Comparison of ENCODE assay signal across 20 cellular contexts in genomic region chr10:106401161-106401560, GRCh38.
DNase-seq lines count a peak whose midpoint lies in the region; ATAC-seq and TF ChIP-seq lines count a peak whose summit lies in the region.
"Had no signal": no experiment of that assay in that cellular context is flagged by ENCODE, and none has a peak within 500 bp of the region (broad histone marks: within the 10 kb centered on the region; RNA-seq: fewer than 3 reads in every experiment).

No MANE protein-coding gene starts in this region.

- peaks cover 11% of the 10 kb centered on the region for H3K4me1 Mint-ChIP-seq in MCF 10A (ENCODE audit: insufficient read depth, unreplicated experiment)
- H3K4me1 Mint-ChIP-seq in WTC11 = peaks cover 4% of the 10 kb centered on the region
- H3K4me1 Mint-ChIP-seq in type B pancreatic cell (ENCODE audit: unreplicated experiment) = no peaks in the 10 kb centered on the region
- H3K4me1 Mint-ChIP-seq: memory B cell had no signal

- POLR2A ChIA-PET in MCF 10A (lab: Yijun Ruan, JAX) = interaction anchor here (0.5 kb wide), 1 partner anchor 186 kb away, joined by 4 read pairs; no protein-coding TSS in a partner anchor
- POLR2A ChIA-PET in WTC11 (lab: Charles Lee) = no interaction called here

- H3K4me3 Mint-ChIP-seq in MCF 10A (ENCODE audit: unreplicated experiment) (no peak overlapping the region), WTC11 (no peak overlapping the region), type B pancreatic cell (no peak overlapping the region)
- H3K4me3 Mint-ChIP-seq: effector memory CD8-positive, alpha-beta T cell; memory B cell had no signal

- DNase-seq in MCF 10A (ENCODE audit: unreplicated experiment) = peak; percentile 59
- DNase-seq in breast epithelium (ENCODE audit: low spot score in 2 of 2) = no peak
- no peak for DNase-seq in WTC11 (ENCODE audit: low spot score)
- peak; percentile 34 to 74 for DNase-seq in foreskin fibroblast
- no peak for DNase-seq in type B pancreatic cell (ENCODE audit: extremely low spot score, unreplicated experiment)
- no peak for DNase-seq in stimulated activated CD4-positive, alpha-beta T cell treated with anti-CD3 and anti-CD28 coated beads, Interleukin-2, amount 100 ng/mL, for 24 hours
- DNase-seq in testis = no peak
- DNase-seq in effector CD4-positive, alpha-beta T cell = no peak
- DNase-seq: activated CD8-positive, alpha-beta memory T cell treated with anti-CD3 and anti-CD28 coated beads, Interleukin-2, amount 50 U/mL, for 48 hours; effector memory CD8-positive, alpha-beta T cell; NCI-H146; NCI-H774; pancreas; stimulated activated CD8-positive, alpha-beta memory T cell treated with anti-CD3 and anti-CD28 coated beads, Interleukin-4, amount 100 ng/mL, for 48 hours; upper lobe of left lung had no signal

- no peaks in the 10 kb centered on the region for H3K27me3 ChIP-seq in breast epithelium
- H3K27me3 ChIP-seq in testis = no peaks in the 10 kb centered on the region
- H3K27me3 ChIP-seq: pancreas, SJSA1, upper lobe of left lung had no signal

- CTCF ChIA-PET in MCF 10A (lab: Yijun Ruan, JAX) (interaction anchor here (0.7 to 3.0 kb wide), 10 partner anchors 9 to 304 kb away, joined by 3 to 24 read pairs (median 3); no protein-coding TSS in a partner anchor), WTC11 (lab: Charles Lee) (interaction anchor here (1.5 kb wide), 1 partner anchor 170 kb away, joined by 7 read pairs; no protein-coding TSS in a partner anchor)

- H3K9me3 ChIP-seq in breast epithelium (no peaks in the 10 kb centered on the region), testis (no peaks in the 10 kb centered on the region)
- H3K9me3 ChIP-seq: A549, pancreas, SJSA1, upper lobe of left lung had no signal

- intact Hi-C loops in MCF 10A (cut with micrococcal nuclease) = loop anchor here (1.0 kb wide), 3 partner anchors 170 to 281 kb away; no protein-coding TSS in a partner anchor
- intact Hi-C loops in breast epithelium (cut with DNase I; ENCODE audit: low total_unique reads) = no loop called here
- intact Hi-C loops in testis (cut with DNase I; ENCODE audit: low total_unique reads) = no loop called here

- H3K9me3 Mint-ChIP-seq in MCF 10A (ENCODE audit: unreplicated experiment) (no peaks in the 10 kb centered on the region), WTC11 (no peaks in the 10 kb centered on the region), type B pancreatic cell (no peaks in the 10 kb centered on the region)

- H3K4me3 ChIP-seq in breast epithelium (no peak overlapping the region), foreskin fibroblast (ENCODE audit: low read depth in 1 of 2, low read length in 2 of 2) (no peak overlapping the region), testis (no peak overlapping the region)
- H3K4me3 ChIP-seq: A549, pancreas, SJSA1, upper lobe of left lung had no signal

- H3K36me3 Mint-ChIP-seq in MCF 10A (ENCODE audit: insufficient read depth, unreplicated experiment) (no peaks in the 10 kb centered on the region), WTC11 (no peaks in the 10 kb centered on the region), type B pancreatic cell (no peaks in the 10 kb centered on the region)
- H3K36me3 Mint-ChIP-seq: memory B cell had no signal

- H3K27me3 Mint-ChIP-seq in MCF 10A (ENCODE audit: insufficient read depth, unreplicated experiment) (no peaks in the 10 kb centered on the region), WTC11 (ENCODE audit: low read depth) (no peaks in the 10 kb centered on the region; the same call in 1 of the 2 replicates), type B pancreatic cell (peaks cover 3% of the 10 kb centered on the region)
- H3K27me3 Mint-ChIP-seq: effector memory CD8-positive, alpha-beta T cell; memory B cell had no signal

- no peak overlapping the region for H3K27ac ChIP-seq in breast epithelium
- no peak overlapping the region for H3K27ac ChIP-seq in testis
- H3K27ac ChIP-seq: A549, pancreas, SJSA1, upper lobe of left lung, VCaP had no signal

- H3K36me3 ChIP-seq in breast epithelium = no peaks in the 10 kb centered on the region
- no peaks in the 10 kb centered on the region for H3K36me3 ChIP-seq in testis (ENCODE audit: low read depth, missing control alignments)
- H3K36me3 ChIP-seq: pancreas, SJSA1, upper lobe of left lung had no signal

- no peak for ATAC-seq in WTC11
- ATAC-seq: A549; effector memory CD8-positive, alpha-beta T cell; HCT116; pancreas had no signal

- peak; percentile 59 for TF ChIP-seq CTCF in MCF 10A (IDR thresholded peaks at IDR 0.05; ENCODE audit: unreplicated experiment)
- TF ChIP-seq CTCF in breast epithelium (IDR thresholded peaks at IDR 0.05) = no peak
- TF ChIP-seq CTCF in WTC11 (IDR thresholded peaks at IDR 0.05) = 0 out of 2 replicates have a peak, but pooled peaks have one; percentile 17
- TF ChIP-seq CTCF in foreskin fibroblast (IDR thresholded peaks at IDR 0.05; ENCODE audit: low read depth, low read length) = peak; percentile 40
- TF ChIP-seq CTCF in type B pancreatic cell (conservative IDR thresholded peaks at IDR 0.05) = peak; percentile 42
- peak in 1 of 3 experiments; percentile 30 for TF ChIP-seq CTCF in testis (IDR thresholded peaks at IDR 0.05)

- H3K4me1 ChIP-seq in breast epithelium (no peaks in the 10 kb centered on the region), testis (no peaks in the 10 kb centered on the region)
- H3K4me1 ChIP-seq: A549, SJSA1, upper lobe of left lung had no signal

- TF ChIP-seq POLR2A in breast epithelium (IDR thresholded peaks at IDR 0.05) (no peak), testis (IDR thresholded peaks at IDR 0.05) (no peak)

- BruUV-seq in MCF 10A (replicated peaks; lab: Mats Ljungman, UMichigan) = no TSS peak

- no peak overlapping the region for H3K27ac Mint-ChIP-seq in MCF 10A (ENCODE audit: low read depth, unreplicated experiment)
- H3K27ac Mint-ChIP-seq in WTC11 = no peak overlapping the region
- H3K27ac Mint-ChIP-seq in type B pancreatic cell = no peak overlapping the region
- H3K27ac Mint-ChIP-seq: effector memory CD8-positive, alpha-beta T cell; memory B cell had no signal

TF ChIP-seq in WTC11, 78 proteins besides CTCF, POLR2A, EP300 and RAD21:
- TF ChIP-seq NR3C1 (CRISPR knock-in tag; conservative IDR thresholded peaks at IDR 0.05; ENCODE audit: low read depth) (no peak), CDX4 (CRISPR knock-in tag; IDR thresholded peaks at IDR 0.05; ENCODE audit: borderline replicate concordance) (no peak), ZBTB21 (CRISPR knock-in tag; IDR thresholded peaks at IDR 0.05; ENCODE audit: borderline replicate concordance) (no peak)
- TF ChIP-seq, protein P1, sequence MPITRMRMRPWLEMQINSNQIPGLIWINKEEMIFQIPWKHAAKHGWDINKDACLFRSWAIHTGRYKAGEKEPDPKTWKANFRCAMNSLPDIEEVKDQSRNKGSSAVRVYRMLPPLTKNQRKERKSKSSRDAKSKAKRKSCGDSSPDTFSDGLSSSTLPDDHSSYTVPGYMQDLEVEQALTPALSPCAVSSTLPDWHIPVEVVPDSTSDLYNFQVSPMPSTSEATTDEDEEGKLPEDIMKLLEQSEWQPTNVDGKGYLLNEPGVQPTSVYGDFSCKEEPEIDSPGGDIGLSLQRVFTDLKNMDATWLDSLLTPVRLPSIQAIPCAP (CRISPR knock-in tag; IDR thresholded peaks at IDR 0.05) = no peak
TF ChIP-seq in WTC11: peak in this region for 0.

Comparison
In these comparisons a context has a peak if more than half of its experiments do, and no peak if none do; other contexts are left out.
1. DNase-seq: peak in MCF 10A (single experiment) and foreskin fibroblast (2 of 2); none in breast epithelium (0 of 2), WTC11 (single experiment), type B pancreatic cell (single experiment), stimulated activated CD4-positive, alpha-beta T cell treated with anti-CD3 and anti-CD28 coated beads, Interleukin-2, amount 100 ng/mL, for 24 hours (0 of 2), testis (single experiment) and effector CD4-positive, alpha-beta T cell (single experiment).
2. CTCF ChIP-seq: peak in MCF 10A (single experiment), WTC11 (single experiment), foreskin fibroblast (single experiment) and type B pancreatic cell (single experiment); none in breast epithelium (0 of 3).